Comparison of ENCODE assay signal across 33 cellular contexts in genomic region chr3:149571381-149571780, GRCh38.
DNase-seq lines count a peak whose midpoint lies in the region; ATAC-seq and TF ChIP-seq lines count a peak whose summit lies in the region.
"Had no signal": no experiment of that assay in that cellular context is flagged by ENCODE, and none has a peak within 500 bp of the region (broad histone marks: within the 10 kb centered on the region; RNA-seq: fewer than 3 reads in every experiment).

No MANE protein-coding gene starts in this region.

- CTCF ChIA-PET in SK-N-SH (lab: Yijun Ruan, JAX), result interaction anchor here (1.2 to 3.2 kb wide), 2 partner anchors 16 to 146 kb away, joined by 3 to 11 read pairs; no protein-coding TSS in a partner anchor

- POLR2A ChIA-PET in SK-N-SH (lab: Yijun Ruan, JAX), result no interaction called here

- peaks cover 6 to 28% of the 10 kb centered on the region in 2 experiments for H3K36me3 ChIP-seq in SK-N-SH (replicated peaks in 1 of 2; ENCODE audit: control insufficient read depth in 1 of 2, insufficient read depth in 2 of 2, low read length in 1 of 2)
- peaks cover 0 to 6% (median 0%) of the 10 kb centered on the region in 5 donors for H3K36me3 ChIP-seq in subcutaneous abdominal adipose tissue (ENCODE audit: control insufficient read depth in 5 of 5, insufficient read depth in 5 of 5, low read length in 5 of 5)
- H3K36me3 ChIP-seq: gastrocnemius medialis had no signal

- H3K4me3 ChIP-seq in SK-N-SH (ENCODE audit: low read depth in 2 of 2, low read length in 1 of 2) (no peak overlapping the region), fibroblast of the aortic adventitia (ENCODE audit: low read depth, low read length) (no peak overlapping the region), subcutaneous abdominal adipose tissue (ENCODE audit: low read depth in 1 of 5, low read length in 5 of 5) (no peak overlapping the region)
- H3K4me3 ChIP-seq: coronary artery, gastrocnemius medialis, hepatocyte, smooth muscle cell, suprapubic skin had no signal

- H3K9ac ChIP-seq in SK-N-SH, result no peak overlapping the region
- H3K9ac ChIP-seq in subcutaneous abdominal adipose tissue (ENCODE audit: low read length in 5 of 5), result no peak overlapping the region

- H3K27me3 ChIP-seq in SK-N-SH (ENCODE audit: insufficient read depth) (no peaks in the 10 kb centered on the region), subcutaneous abdominal adipose tissue (ENCODE audit: control insufficient read depth in 5 of 5, insufficient read depth in 4 of 5, low read length in 5 of 5) (no peaks in the 10 kb centered on the region)
- H3K27me3 ChIP-seq: gastrocnemius medialis, hepatocyte, suprapubic skin had no signal

- no peak for TF ChIP-seq RAD21 in SK-N-SH (IDR thresholded peaks at IDR 0.05; ENCODE audit: low read length)

- no peak for ATAC-seq in SK-N-SH treated with all-trans-retinoic acid at 6 μM for 48 hours
- ATAC-seq in GM21737 (IDR thresholded peaks at IDR 0.05; ENCODE audit: unreplicated experiment), result no peak
- ATAC-seq in HG02642 (IDR thresholded peaks at IDR 0.05; ENCODE audit: poor library complexity, unreplicated experiment), result no peak
- ATAC-seq: activated T-helper 17 cell treated with anti-CD3 and anti-CD28 coated beads, Interleukin-2, amount 50 U/mL, for 72 hours; CD8-positive, alpha-beta T cell; effector memory CD8-positive, alpha-beta T cell; esophagus mucosa; gastrocnemius medialis; natural killer cell treated with Interleukin-12 subunit alpha and Interleukin-12 subunit beta and Interleukin-15 and Interleukin-18, amount 100 ng/mL, for 72 hours had no signal

- H3K9me3 ChIP-seq in SK-N-SH, result no peaks in the 10 kb centered on the region
- no peaks in the 10 kb centered on the region for H3K9me3 ChIP-seq in subcutaneous abdominal adipose tissue (ENCODE audit: control insufficient read depth in 5 of 5, low read length in 5 of 5)
- H3K9me3 ChIP-seq: gastrocnemius medialis, suprapubic skin had no signal

- no peak for TF ChIP-seq EP300 in SK-N-SH (IDR thresholded peaks at IDR 0.05; ENCODE audit: borderline replicate concordance in 1 of 2, low read depth in 1 of 2, low read length in 1 of 2)

- H3K4me1 ChIP-seq in SK-N-SH (ENCODE audit: control insufficient read depth in 1 of 2, insufficient read depth in 2 of 2, low read depth in 1 of 2, low read length in 1 of 2), result peaks cover 11 to 62% of the 10 kb centered on the region in 2 experiments
- peaks cover 7 to 42% (median 31%) of the 10 kb centered on the region in 5 donors for H3K4me1 ChIP-seq in subcutaneous abdominal adipose tissue (ENCODE audit: control insufficient read depth in 5 of 5, insufficient read depth in 5 of 5, low read length in 5 of 5)

- peaks cover 63% of the 10 kb centered on the region for H3K79me2 ChIP-seq in SK-N-SH (ENCODE audit: insufficient read depth)

- H3K9me2 ChIP-seq in SK-N-SH, result no peaks in the 10 kb centered on the region

- WGBS in SK-N-SH (ENCODE audit: low lambda C conversion rate), result 68% methylated on average over 2 of the region's 2 CpGs

- peaks cover 42% of the 10 kb centered on the region for H3F3A ChIP-seq in SK-N-SH (replicated peaks; ENCODE audit: insufficient read depth)

- H3K4me2 ChIP-seq in SK-N-SH, result 0 out of 2 replicates have a peak overlapping the region, but pooled peaks have one; percentile 43
- H3K4me2 ChIP-seq: hepatocyte, smooth muscle cell had no signal

- no peaks in the 10 kb centered on the region for H4K20me1 ChIP-seq in SK-N-SH (ENCODE audit: insufficient read depth)

- DNase-seq in SK-N-SH (no peak), RKO (ENCODE audit: low spot score) (peak; percentile 61), fibroblast of the aortic adventitia (ENCODE audit: low read depth) (peak; percentile 45), HT-29 (ENCODE audit: low spot score) (no peak)
- DNase-seq: activated CD4-positive, alpha-beta memory T cell treated with anti-CD3 and anti-CD28 coated beads, Interleukin-2, amount 10 ng/mL, durations not matched to agents 7 days and 5 days; activated CD4-positive, alpha-beta T cell treated with anti-CD3 and anti-CD28 coated beads for 1 hour; activated naive CD4-positive, alpha-beta T cell treated with anti-CD3 and anti-CD28 coated beads, Interleukin-2, amount 50 U/mL, for 16 hours; AML-193; anterior cingulate cortex; CD8-positive, alpha-beta T cell; DMS 273 treated with DMSO at 0.1 percent for 48 hours; effector memory CD8-positive, alpha-beta T cell; gastrocnemius medialis; GOT3; NCI-H1092 treated with DMSO at 0.1 percent for 48 hours; NCI-H187 treated with DMSO at 0.1 percent for 48 hours; NCI-H2171 treated with DMSO at 0.1 percent for 48 hours; NCI-H524 treated with DMSO at 0.1 percent for 48 hours; retina; RPMI8226; stimulated activated CD4-positive, alpha-beta T cell treated with anti-CD3 and anti-CD28 coated beads, Interleukin-2, amount 100 ng/mL, for 24 hours had no signal

- no peak overlapping the region for H2AFZ ChIP-seq in SK-N-SH (ENCODE audit: low read depth)
- H2AFZ ChIP-seq: hepatocyte had no signal

- H3K27ac ChIP-seq in SK-N-SH (ENCODE audit: low read depth in 2 of 2, low read length in 1 of 2) (peak overlapping the region; percentile 22 to 100; a peak in 2 of 4 replicates), subcutaneous abdominal adipose tissue (ENCODE audit: low read depth, low read length) (peak overlapping the region; percentile 38)
- H3K27ac ChIP-seq: 22Rv1, hepatocyte had no signal

- TF ChIP-seq CTCF in SK-N-SH (IDR thresholded peaks at IDR 0.05), result no peak
- TF ChIP-seq CTCF in fibroblast of the aortic adventitia (IDR thresholded peaks at IDR 0.05; ENCODE audit: insufficient read depth, low read length), result no peak

TF ChIP-seq in SK-N-SH, 30 proteins besides CTCF, POLR2A, EP300 and RAD21 (continues in another document):
- no peak for TF ChIP-seq CHD2 (IDR thresholded peaks at IDR 0.05; ENCODE audit: low read length, partially characterized antibody)
- TF ChIP-seq, protein P1, sequence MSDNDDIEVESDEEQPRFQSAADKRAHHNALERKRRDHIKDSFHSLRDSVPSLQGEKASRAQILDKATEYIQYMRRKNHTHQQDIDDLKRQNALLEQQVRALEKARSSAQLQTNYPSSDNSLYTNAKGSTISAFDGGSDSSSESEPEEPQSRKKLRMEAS (IDR thresholded peaks at IDR 0.05; ENCODE audit: low read depth), result no peak
- TF ChIP-seq TEAD4 (IDR thresholded peaks at IDR 0.05; ENCODE audit: borderline replicate concordance, insufficient read depth), result no peak
- TF ChIP-seq NFIC (IDR thresholded peaks at IDR 0.05; ENCODE audit: borderline replicate concordance), result no peak
- TF ChIP-seq RCOR1 (IDR thresholded peaks at IDR 0.05; ENCODE audit: low read length), result no peak
- TF ChIP-seq YY1 (IDR thresholded peaks at IDR 0.05; ENCODE audit: low read depth), result no peak
- TF ChIP-seq FOSL2 (IDR thresholded peaks at IDR 0.05; ENCODE audit: borderline replicate concordance, low read depth), result no peak
- no peak for TF ChIP-seq FOXJ3 (CRISPR knock-in tag; IDR thresholded peaks at IDR 0.05)
- TF ChIP-seq RXRA (IDR thresholded peaks at IDR 0.05; ENCODE audit: borderline replicate concordance, low read depth), result no peak
- TF ChIP-seq MXI1 (IDR thresholded peaks at IDR 0.05; ENCODE audit: low read depth, low read length), result no peak
- no peak for TF ChIP-seq TCF12 (IDR thresholded peaks at IDR 0.05)
- no peak for TF ChIP-seq SIN3A (IDR thresholded peaks at IDR 0.05; ENCODE audit: borderline replicate concordance, low read depth, low read length)
- no peak for TF ChIP-seq USF1 (IDR thresholded peaks at IDR 0.05; ENCODE audit: borderline replicate concordance, low read depth)
- TF ChIP-seq TAF1 (IDR thresholded peaks at IDR 0.05; ENCODE audit: borderline replicate concordance, low read depth, low read length), result no peak

TF ChIP-seq in SK-N-SH treated with all-trans-retinoic acid at 6 μM for 48 hours, 23 proteins besides CTCF, POLR2A, EP300 and RAD21 (continues in another document):
- no peak for TF ChIP-seq RARB (CRISPR knock-in tag; IDR thresholded peaks at IDR 0.05)
- no peak for TF ChIP-seq SNAI2 (CRISPR knock-in tag; IDR thresholded peaks at IDR 0.05)
- TF ChIP-seq ZNF565 (CRISPR knock-in tag; conservative IDR thresholded peaks at IDR 0.05; ENCODE audit: low read depth), result no peak
- no peak for TF ChIP-seq ISL1 (CRISPR knock-in tag; IDR thresholded peaks at IDR 0.05)
- TF ChIP-seq CREB5 (CRISPR knock-in tag; IDR thresholded peaks at IDR 0.05; ENCODE audit: low read depth), result no peak
- no peak for TF ChIP-seq CSDC2 (CRISPR knock-in tag; IDR thresholded peaks at IDR 0.05)
- no peak for TF ChIP-seq PATZ1 (CRISPR knock-in tag; IDR thresholded peaks at IDR 0.05; ENCODE audit: borderline replicate concordance)
- no peak for TF ChIP-seq PPARA (CRISPR knock-in tag; IDR thresholded peaks at IDR 0.05; ENCODE audit: borderline replicate concordance)
- no peak for TF ChIP-seq GLIS3 (CRISPR knock-in tag; IDR thresholded peaks at IDR 0.05)

Comparison
In these comparisons a context has a peak if more than half of its experiments do, and no peak if none do; other contexts are left out.
1. DNase-seq: peak in RKO (single experiment) and fibroblast of the aortic adventitia (single experiment); none in SK-N-SH (single experiment) and HT-29 (single experiment).